21 cellular contexts compared by ENCODE assay signal in the genomic region with DNA sequence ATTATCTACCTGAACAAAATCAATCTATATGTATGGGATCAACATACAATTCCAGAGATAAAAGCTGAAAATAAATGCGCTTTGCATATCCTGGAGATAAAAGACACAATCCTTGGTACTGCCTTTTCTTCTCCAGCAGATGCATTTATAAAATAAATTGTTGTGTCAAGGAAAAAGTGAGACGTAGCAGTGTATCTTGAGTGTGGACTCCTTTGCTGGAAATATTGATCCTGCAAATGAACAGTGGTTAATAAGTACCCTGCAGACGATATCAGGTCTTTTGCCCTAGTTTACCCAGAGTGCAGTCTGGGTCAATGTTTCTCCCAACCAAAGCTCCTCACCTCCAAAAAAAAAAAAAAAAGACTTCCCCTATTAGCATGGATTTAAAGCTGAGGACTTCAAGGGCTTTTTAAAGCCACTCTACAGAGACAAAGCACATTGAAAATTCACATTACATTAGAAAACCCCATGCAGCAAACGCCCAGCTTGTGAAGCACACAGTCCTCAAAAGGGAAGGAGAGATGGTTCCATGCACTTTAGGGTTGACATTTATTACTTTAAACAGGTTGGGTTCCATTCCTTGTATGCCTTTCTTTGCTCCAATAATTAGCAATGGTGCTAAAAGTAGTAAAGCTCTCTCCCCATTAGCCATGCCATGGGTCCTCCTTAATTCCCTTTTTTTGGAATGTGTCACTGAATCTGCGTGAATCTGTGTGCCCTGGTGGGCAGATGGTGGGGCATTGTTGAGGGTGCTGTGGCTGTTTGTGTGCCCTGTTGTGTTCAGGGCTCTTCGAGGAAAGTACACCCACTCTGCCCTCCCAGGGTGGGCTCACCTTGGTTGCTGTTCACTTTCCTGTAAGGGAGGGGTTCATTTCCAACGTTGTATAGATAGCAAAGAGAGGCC. TPM values are rescaled to one million over a fixed set of nuclear protein-coding genes. Genes with fewer than 3 reads are reported as not detected.
DNase-seq lines count a peak whose midpoint lies in the region; ATAC-seq and TF ChIP-seq lines count a peak whose summit lies in the region.
"Had no signal": no experiment of that assay in that cellular context is flagged by ENCODE, and none has a peak within 500 bp of the region (broad histone marks: within the 10 kb centered on the region; RNA-seq: fewer than 3 reads in every experiment).

No MANE protein-coding gene starts in this region.

- H3K4me1 Mint-ChIP-seq in type B pancreatic cell (ENCODE audit: unreplicated experiment): peaks cover 13% of the 10 kb centered on the region
- no peaks in the 10 kb centered on the region for H3K4me1 Mint-ChIP-seq in activated T-helper 17 cell treated with anti-CD3 and anti-CD28 coated beads, Interleukin-2, amount 50 U/mL, for 72 hours

- no peaks in the 10 kb centered on the region for H3K27me3 ChIP-seq in body of pancreas
- no peaks in the 10 kb centered on the region for H3K27me3 ChIP-seq in liver (ENCODE audit: control insufficient read depth in 4 of 4, insufficient read depth in 4 of 4, low read length in 3 of 4)
- H3K27me3 ChIP-seq in transverse colon: peaks cover 97% of the 10 kb centered on the region
- peaks cover 94% of the 10 kb centered on the region for H3K27me3 ChIP-seq in gastroesophageal sphincter

- intact Hi-C loops in body of pancreas (cut with DNase I): loop anchor here (10.0 kb wide), 1 partner anchor 69 kb away; no protein-coding TSS in a partner anchor
- intact Hi-C loops in transverse colon (cut with DNase I; ENCODE audit: low total_unique reads): no loop called here

- TF ChIP-seq POLR2A in body of pancreas (IDR thresholded peaks at IDR 0.05) (no peak), transverse colon (IDR thresholded peaks at IDR 0.05) (no peak), gastroesophageal sphincter (IDR thresholded peaks at IDR 0.05) (no peak)

- TF ChIP-seq RAD21 in liver (IDR thresholded peaks at IDR 0.05): peak in 1 of 2 donors; percentile 55

- ATAC-seq in body of pancreas (peak; percentile 52), gastroesophageal sphincter (no peak)
- no peak for ATAC-seq in activated T-helper 17 cell treated with anti-CD3 and anti-CD28 coated beads, Interleukin-2, amount 50 U/mL, for 72 hours (replicated peaks)
- ATAC-seq: PC-3 had no signal

- H3K36me3 Mint-ChIP-seq in type B pancreatic cell: no peaks in the 10 kb centered on the region
- no peaks in the 10 kb centered on the region for H3K36me3 Mint-ChIP-seq in activated T-helper 17 cell treated with anti-CD3 and anti-CD28 coated beads, Interleukin-2, amount 50 U/mL, for 72 hours (ENCODE audit: low read depth)

- no peak overlapping the region for H3K27ac Mint-ChIP-seq in type B pancreatic cell
- no peak overlapping the region for H3K27ac Mint-ChIP-seq in activated T-helper 17 cell treated with anti-CD3 and anti-CD28 coated beads, Interleukin-2, amount 50 U/mL, for 72 hours
- H3K27ac Mint-ChIP-seq: CD4-positive, alpha-beta T cell; HFFc6 had no signal

- in situ Hi-C loops in transverse colon (cut with MboI; ENCODE audit: low pct_ligation_motif_present in 1 of 4, low pct_unique_long_range_greater_than_20kb in 1 of 4, low sequenced_read_pairs in 3 of 4): no loop called here

- TF ChIP-seq CTCF in body of pancreas (IDR thresholded peaks at IDR 0.05): no peak
- TF ChIP-seq CTCF in liver (IDR thresholded peaks at IDR 0.05; ENCODE audit: low read depth, low read length, missing input control): no peak
- TF ChIP-seq CTCF in type B pancreatic cell (conservative IDR thresholded peaks at IDR 0.05): no peak
- no peak for TF ChIP-seq CTCF in transverse colon (IDR thresholded peaks at IDR 0.05)
- TF ChIP-seq CTCF in gastroesophageal sphincter (IDR thresholded peaks at IDR 0.05): no peak

- peak overlapping the region; percentile 12 for H3K4me3 Mint-ChIP-seq in type B pancreatic cell
- no peak overlapping the region for H3K4me3 Mint-ChIP-seq in activated T-helper 17 cell treated with anti-CD3 and anti-CD28 coated beads, Interleukin-2, amount 50 U/mL, for 72 hours
- H3K4me3 Mint-ChIP-seq: CD4-positive, alpha-beta T cell; HFFc6 had no signal

- H3K36me3 ChIP-seq in body of pancreas (replicated peaks in 1 of 2; ENCODE audit: insufficient read depth in 1 of 2, low read depth in 2 of 2) (no peaks in the 10 kb centered on the region), liver (ENCODE audit: control insufficient read depth in 4 of 4, insufficient read depth in 3 of 4, low read depth in 1 of 4, low read length in 3 of 4) (peaks cover 5 to 21% (median 12%) of the 10 kb centered on the region in 4 donors), transverse colon (no peaks in the 10 kb centered on the region), gastroesophageal sphincter (no peaks in the 10 kb centered on the region)

- H3K27me3 Mint-ChIP-seq in type B pancreatic cell: peaks cover 100% of the 10 kb centered on the region
- peaks cover 60% of the 10 kb centered on the region for H3K27me3 Mint-ChIP-seq in activated T-helper 17 cell treated with anti-CD3 and anti-CD28 coated beads, Interleukin-2, amount 50 U/mL, for 72 hours

- 23 to 24% methylated on average over 7 of the region's 7 CpGs for WGBS in body of pancreas, 2 donors
- 26% methylated on average over 7 of the region's 7 CpGs for WGBS in liver
- WGBS in transverse colon (ENCODE audit: low coverage in 1 of 2), 2 donors: 35 to 57% methylated on average over 4 to 7 of the region's 7 CpGs
- WGBS in gastroesophageal sphincter (ENCODE audit: low coverage in 1 of 2), 2 donors: 9 to 10% methylated on average over 5 to 7 of the region's 7 CpGs

- DNase-seq in NCI-H187 treated with DMSO at 0.1 percent for 48 hours (lab: John Stamatoyannopoulos, UW) (peak; percentile 27), NCI-H187 (lab: John Stamatoyannopoulos, UW) (no peak), body of pancreas (no peak), type B pancreatic cell (ENCODE audit: extremely low spot score, unreplicated experiment) (no peak), transverse colon (no peak)
- DNase-seq: Caco-2; CD4-positive, alpha-beta T cell; H7; HFFc6; KG1; NCI-H1436 treated with DMSO at 0.1 percent for 48 hours; NCI-H2081 treated with DMSO at 0.1 percent for 48 hours; NCI-H226; NCI-H526 treated with DMSO at 0.1 percent for 48 hours; PC-3; SIG-M5 had no signal

- H3K4me3 ChIP-seq in body of pancreas (no peak overlapping the region), liver (ENCODE audit: low read depth in 1 of 3, low read length in 3 of 3) (no peak overlapping the region), transverse colon (no peak overlapping the region), gastroesophageal sphincter (no peak overlapping the region)

- peaks cover 47% of the 10 kb centered on the region for H3K4me1 ChIP-seq in body of pancreas
- H3K4me1 ChIP-seq in liver (ENCODE audit: control insufficient read depth in 4 of 4, insufficient read depth in 4 of 4, low read length in 3 of 4): peaks cover 8 to 48% (median 38%) of the 10 kb centered on the region in 4 donors
- H3K4me1 ChIP-seq in transverse colon: no peaks in the 10 kb centered on the region
- H3K4me1 ChIP-seq in gastroesophageal sphincter: peaks cover 0 to 4% (median 0%) of the 10 kb centered on the region in 3 donors
- H3K4me1 ChIP-seq: Caco-2 had no signal

- no peak overlapping the region for H3K9ac ChIP-seq in liver (ENCODE audit: low read depth in 1 of 2, low read length in 2 of 2)

- H3K9me3 Mint-ChIP-seq in type B pancreatic cell: no peaks in the 10 kb centered on the region
- no peaks in the 10 kb centered on the region for H3K9me3 Mint-ChIP-seq in activated T-helper 17 cell treated with anti-CD3 and anti-CD28 coated beads, Interleukin-2, amount 50 U/mL, for 72 hours
- H3K9me3 Mint-ChIP-seq: CD4-positive, alpha-beta T cell; HFFc6 had no signal

- H3K9me3 ChIP-seq in body of pancreas: no peaks in the 10 kb centered on the region
- no peaks in the 10 kb centered on the region for H3K9me3 ChIP-seq in liver (ENCODE audit: control insufficient read depth in 4 of 4, low read length in 3 of 4)
- H3K9me3 ChIP-seq in transverse colon: no peaks in the 10 kb centered on the region
- no peaks in the 10 kb centered on the region for H3K9me3 ChIP-seq in gastroesophageal sphincter
- H3K9me3 ChIP-seq: Caco-2 had no signal

- peak overlapping the region in 2 of 4 donors; percentile 4 to 49 for H3K27ac ChIP-seq in body of pancreas
- H3K27ac ChIP-seq in liver (ENCODE audit: low read depth in 1 of 2, low read length in 2 of 2): no peak overlapping the region
- H3K27ac ChIP-seq in transverse colon: no peak overlapping the region
- H3K27ac ChIP-seq in gastroesophageal sphincter: no peak overlapping the region
- H3K27ac ChIP-seq: RWPE1 had no signal

- TF ChIP-seq EP300 in transverse colon (IDR thresholded peaks at IDR 0.05; ENCODE audit: low read depth) (no peak), gastroesophageal sphincter (IDR thresholded peaks at IDR 0.05) (no peak)

TF ChIP-seq in liver, 16 proteins besides CTCF, POLR2A, EP300 and RAD21:
- peak; percentile 39 to 49 for TF ChIP-seq HNF4A (conservative IDR thresholded peaks at IDR 0.05)
- no peak for TF ChIP-seq JUND (IDR thresholded peaks at IDR 0.05)
- TF ChIP-seq SP1 (IDR thresholded peaks at IDR 0.05): peak; percentile 23
- no peak for TF ChIP-seq NR2F2 (IDR thresholded peaks at IDR 0.05)
- no peak for TF ChIP-seq HNF4G (IDR thresholded peaks at IDR 0.05)
- TF ChIP-seq, protein P1, sequence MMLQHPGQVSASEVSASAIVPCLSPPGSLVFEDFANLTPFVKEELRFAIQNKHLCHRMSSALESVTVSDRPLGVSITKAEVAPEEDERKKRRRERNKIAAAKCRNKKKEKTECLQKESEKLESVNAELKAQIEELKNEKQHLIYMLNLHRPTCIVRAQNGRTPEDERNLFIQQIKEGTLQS (IDR thresholded peaks at IDR 0.05): no peak
- peak; percentile 67 to 76 for TF ChIP-seq RXRA (IDR thresholded peaks at IDR 0.05)

RNA-seq across cellular contexts. Expression of a gene that starts 21.1 kb away (rescaled TPM):
- 10 to 100 TPM; 42.5 to 63.3 TPM for total RNA-seq in body of pancreas
- total RNA-seq in liver: 10 to 100 TPM in 1 of 2 donors, 1 to 10 TPM in 1; 5.2 to 10.6 TPM
- polyA plus RNA-seq in liver: 10 to 100 TPM; 11.6 to 12.7 TPM
- total RNA-seq in type B pancreatic cell (ENCODE audit: low replicate concordance): 17.5 and 21.2 TPM in 2 replicates
- 10 to 100 TPM; 10.5 to 16.1 (median 12.6) TPM for total RNA-seq in transverse colon
- not detected for total RNA-seq in gastroesophageal sphincter
- not detected for total RNA-seq in activated T-helper 17 cell treated with anti-CD3 and anti-CD28 coated beads, Interleukin-2, amount 50 U/mL, for 72 hours
- total RNA-seq: CD4-positive, alpha-beta T cell; HFFc6 had no signal
- polyA plus RNA-seq: BJ had no signal

Comparison
In these comparisons a context has a peak if more than half of its experiments do, and no peak if none do; other contexts are left out.
1. RNA of a gene that starts 21.1 kb away (total RNA-seq): 42.5 to 63.3 TPM in body of pancreas, 17.5 to 21.2 TPM in type B pancreatic cell, 10.5 to 16.1 TPM in transverse colon and 5.2 to 10.6 TPM in liver; not detected in gastroesophageal sphincter and not detected in activated T-helper 17 cell treated with anti-CD3 and anti-CD28 coated beads, Interleukin-2, amount 50 U/mL, for 72 hours; every median in the first group is over 4 times any median in the second.